Comparison of ENCODE assay signal across 11 cellular contexts in genomic region chr3:138082992-138083386, GRCh38. TPM values are rescaled to one million over a fixed set of nuclear protein-coding genes. Genes with fewer than 3 reads are reported as not detected.
DNase-seq lines count a peak whose midpoint lies in the region; ATAC-seq and TF ChIP-seq lines count a peak whose summit lies in the region.
"Had no signal": no experiment of that assay in that cellular context is flagged by ENCODE, and none has a peak within 500 bp of the region (broad histone marks: within the 10 kb centered on the region; RNA-seq: fewer than 3 reads in every experiment).

No MANE protein-coding gene starts in this region.

- ATAC-seq in GM19328 (IDR thresholded peaks at IDR 0.05; ENCODE audit: unreplicated experiment) (peak; percentile 31), HG03571 (IDR thresholded peaks at IDR 0.05; ENCODE audit: unreplicated experiment) (no peak)

- no peak overlapping the region for H3K9ac ChIP-seq in MM.1S (ENCODE audit: low read length)

- H4K20me1 ChIP-seq in MM.1S (ENCODE audit: insufficient read depth, low read length): no peaks in the 10 kb centered on the region

- H3F3A ChIP-seq in MM.1S (ENCODE audit: insufficient read depth, low read length): peaks cover 20% of the 10 kb centered on the region

- no peak overlapping the region for H2AFZ ChIP-seq in ACC112 (ENCODE audit: low read length, unreplicated experiment)
- no peak overlapping the region for H2AFZ ChIP-seq in MM.1S (ENCODE audit: low read length)

- H3K79me2 ChIP-seq in ACC112 (ENCODE audit: control insufficient read depth, insufficient read depth, low read length, unreplicated experiment): no peaks in the 10 kb centered on the region
- H3K79me2 ChIP-seq in MM.1S (ENCODE audit: low read length): no peaks in the 10 kb centered on the region

- H3K4me1 ChIP-seq in ACC112 (ENCODE audit: control insufficient read depth, insufficient read depth, low read length, unreplicated experiment) (peaks cover 55% of the 10 kb centered on the region), MM.1S (ENCODE audit: low read length) (peaks cover 26% of the 10 kb centered on the region)

- H3K4me2 ChIP-seq in MM.1S (ENCODE audit: low read depth, low read length): peak overlapping the region; percentile 76

- H3K27ac ChIP-seq in ACC112 (ENCODE audit: low read depth, low read length) (peak overlapping the region; percentile 80), MM.1S (ENCODE audit: low read length) (peak overlapping the region; percentile 32; the same call in 1 of the 2 replicates)

- no peaks in the 10 kb centered on the region for H3K9me3 ChIP-seq in MM.1S (replicated peaks; ENCODE audit: insufficient read depth, low read length)
- H3K9me3 ChIP-seq: MG63, sigmoid colon had no signal

- no peak for DNase-seq in MM.1S
- DNase-seq in fibroblast of villous mesenchyme (ENCODE audit: low read depth): no peak
- DNase-seq in DMS79 (lab: John Stamatoyannopoulos, UW): no peak
- no peak for DNase-seq in 8988T
- no peak for DNase-seq in SW480 (ENCODE audit: low spot score)
- DNase-seq: MG63, sigmoid colon, T-cell had no signal

- H3K4me3 ChIP-seq in ACC112 (ENCODE audit: low read depth, low read length): peak overlapping the region; percentile 53
- no peak overlapping the region; the same call in 1 of the 2 replicates for H3K4me3 ChIP-seq in MM.1S (ENCODE audit: low read length)
- peak overlapping the region; percentile 43 for H3K4me3 ChIP-seq in fibroblast of villous mesenchyme (ENCODE audit: low read depth, low read length)
- H3K4me3 ChIP-seq: MG63, sigmoid colon had no signal

- H3K36me3 ChIP-seq in ACC112 (ENCODE audit: insufficient read depth, low read length) (peaks cover 17% of the 10 kb centered on the region), MM.1S (replicated peaks; ENCODE audit: insufficient read depth, low read length) (no peaks in the 10 kb centered on the region)

- TF ChIP-seq CTCF in MM.1S (IDR thresholded peaks at IDR 0.05; ENCODE audit: low read length): no peak
- no peak for TF ChIP-seq CTCF in fibroblast of villous mesenchyme (IDR thresholded peaks at IDR 0.05; ENCODE audit: insufficient read depth, low read depth, low read length)

- H3K9me2 ChIP-seq in MM.1S (replicated peaks; ENCODE audit: insufficient read depth, low read length): no peaks in the 10 kb centered on the region

- H3K27me3 ChIP-seq in ACC112 (ENCODE audit: insufficient read depth, low read length): no peaks in the 10 kb centered on the region
- peaks cover 30% of the 10 kb centered on the region for H3K27me3 ChIP-seq in MM.1S (replicated peaks; ENCODE audit: insufficient read depth, low read length)
- H3K27me3 ChIP-seq: MG63, sigmoid colon had no signal

RNA-seq across cellular contexts. Expression of gene DZIP1L, which starts 32.4 kb away (rescaled TPM):
- 51.5 and 52.7 TPM in 2 replicates for total RNA-seq in fibroblast of villous mesenchyme
- total RNA-seq: T-cell had no signal

RNA-seq across cellular contexts. Expression of gene A4GNT, which starts 49.2 kb away (rescaled TPM):
- under 0.01 TPM in 1 of 2 replicates, not detected in the other for total RNA-seq in fibroblast of villous mesenchyme
- total RNA-seq: sigmoid colon, T-cell had no signal
